9 cellular contexts compared by ENCODE assay signal in the genomic region with DNA sequence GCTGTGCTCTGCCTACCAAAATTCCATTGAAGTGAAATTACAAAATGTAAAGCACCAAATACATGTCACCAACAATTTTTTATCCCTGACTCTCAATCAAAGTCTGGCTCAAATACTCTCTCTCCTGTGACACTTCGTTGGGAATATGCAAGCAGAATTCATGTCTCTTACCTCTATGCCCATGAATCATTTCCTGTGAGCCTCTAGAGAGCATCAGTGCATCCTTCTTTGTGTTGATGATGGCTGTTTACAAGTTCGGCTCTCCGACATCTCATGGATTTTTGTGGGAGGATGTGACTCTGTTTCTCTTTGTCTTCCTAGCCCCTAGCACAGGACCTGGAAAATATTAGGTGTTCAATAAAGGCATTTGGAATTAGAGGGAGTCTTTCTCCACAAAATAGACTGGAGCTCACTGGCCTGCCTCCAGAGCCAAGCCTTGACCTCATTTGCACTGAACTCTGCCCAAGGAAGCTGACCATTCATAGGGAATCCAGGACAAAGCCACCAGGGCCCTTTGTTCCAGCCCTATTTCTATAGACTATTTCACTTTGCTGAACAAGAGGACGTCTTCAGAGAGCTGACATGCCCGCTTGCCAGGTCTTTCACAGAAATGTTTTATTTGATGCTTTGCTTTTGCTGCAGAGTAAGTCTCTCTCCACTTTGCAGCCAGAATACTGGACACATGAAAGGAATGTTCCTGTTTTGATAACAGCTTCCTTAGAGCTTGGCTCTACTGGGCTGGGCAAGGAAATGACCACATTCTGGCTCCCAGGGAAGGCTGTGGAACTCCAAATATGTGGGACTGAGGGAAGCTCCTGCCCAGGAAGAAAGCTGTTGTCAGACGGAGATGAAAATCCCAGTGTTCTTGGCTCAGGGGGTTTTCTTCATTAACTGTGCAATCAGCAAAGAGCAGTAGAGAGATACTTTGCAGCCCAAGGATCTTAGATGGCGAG.
A peak's percentile ranks its signal among the peaks of the same experiment; 100 is the strongest.
DNase-seq lines count a peak whose midpoint lies in the region; TF ChIP-seq lines count a peak whose summit lies in the region.
"Had no signal": no experiment of that assay in that cellular context is flagged by ENCODE, and none has a peak within 500 bp of the region (broad histone marks: within the 10 kb centered on the region; RNA-seq: fewer than 3 reads in every experiment).

No MANE protein-coding gene starts in this region.

- H3K4me3 Mint-ChIP-seq in activated naive CD4-positive, alpha-beta T cell treated with anti-CD3 and anti-CD28 coated beads for 36 hours: no peak overlapping the region
- H3K4me3 Mint-ChIP-seq: T-helper 17 cell had no signal

- no peaks in the 10 kb centered on the region for H3K4me1 Mint-ChIP-seq in activated naive CD4-positive, alpha-beta T cell treated with anti-CD3 and anti-CD28 coated beads for 36 hours (ENCODE audit: low read depth)
- H3K4me1 Mint-ChIP-seq: T-helper 17 cell had no signal

- H3K36me3 ChIP-seq in sigmoid colon (no peaks in the 10 kb centered on the region), tibial nerve (no peaks in the 10 kb centered on the region)

- no peaks in the 10 kb centered on the region for H3K36me3 Mint-ChIP-seq in activated naive CD4-positive, alpha-beta T cell treated with anti-CD3 and anti-CD28 coated beads for 36 hours (ENCODE audit: low read depth)

- H3K27ac ChIP-seq in sigmoid colon (peak overlapping the region in 3 of 4 donors; percentile 45 to 64 (median 55)), tibial nerve (no peak overlapping the region)

- no peak overlapping the region for H3K27ac Mint-ChIP-seq in activated naive CD4-positive, alpha-beta T cell treated with anti-CD3 and anti-CD28 coated beads for 36 hours
- H3K27ac Mint-ChIP-seq: T-helper 17 cell had no signal

- H3K9me3 Mint-ChIP-seq in activated naive CD4-positive, alpha-beta T cell treated with anti-CD3 and anti-CD28 coated beads for 36 hours: no peaks in the 10 kb centered on the region

- intact Hi-C loops in sigmoid colon (cut with DNase I): no loop called here
- intact Hi-C loops in activated naive CD4-positive, alpha-beta T cell treated with anti-CD3 and anti-CD28 coated beads for 36 hours (cut with micrococcal nuclease): no loop called here

- H3K27me3 ChIP-seq in sigmoid colon: no peaks in the 10 kb centered on the region
- H3K27me3 ChIP-seq in tibial nerve: no peaks in the 10 kb centered on the region

- H3K27me3 Mint-ChIP-seq in activated naive CD4-positive, alpha-beta T cell treated with anti-CD3 and anti-CD28 coated beads for 36 hours (ENCODE audit: low read depth): peaks cover 4% of the 10 kb centered on the region

- CTCF ChIA-PET in activated naive CD4-positive, alpha-beta T cell treated with anti-CD3 and anti-CD28 coated beads for 36 hours (lab: Charles Lee): no interaction called here

- 78 to 84% methylated on average over 7 of the region's 7 CpGs for WGBS in sigmoid colon, 2 donors
- 53 to 59% methylated on average over 7 of the region's 7 CpGs for WGBS in tibial nerve, 2 donors

- TF ChIP-seq CTCF in sigmoid colon (IDR thresholded peaks at IDR 0.05): no peak
- TF ChIP-seq CTCF in tibial nerve (IDR thresholded peaks at IDR 0.05): no peak

- H3K4me3 ChIP-seq in sigmoid colon (no peak overlapping the region), tibial nerve (no peak overlapping the region)

- DNase-seq in GM04504 (ENCODE audit: low read depth) (peak; percentile 74), amniotic epithelial cell (ENCODE audit: low read depth) (peak; percentile 98), glomerular endothelial cell (ENCODE audit: extremely low read depth, low read depth, low spot score) (peak; percentile 78), sigmoid colon (no peak), middle frontal gyrus (ENCODE audit: extremely low spot score, low spot score) (no peak), tibial nerve (ENCODE audit: low spot score in 2 of 2) (no peak)
- DNase-seq in activated naive CD4-positive, alpha-beta T cell (lab: John Stamatoyannopoulos, UW): no peak
- DNase-seq in activated naive CD4-positive, alpha-beta T cell treated with anti-CD3 and anti-CD28 coated beads for 36 hours: no peak
- DNase-seq: T-helper 17 cell had no signal

- H3K4me1 ChIP-seq in sigmoid colon (peaks cover 0 to 39% (median 26%) of the 10 kb centered on the region in 4 donors), tibial nerve (no peaks in the 10 kb centered on the region)

- H3K9me3 ChIP-seq in sigmoid colon: peaks cover 0 to 4% (median 0%) of the 10 kb centered on the region in 4 donors
- peaks cover 0 to 20% (median 2%) of the 10 kb centered on the region in 4 donors for H3K9me3 ChIP-seq in tibial nerve

- TF ChIP-seq EP300 in sigmoid colon (IDR thresholded peaks at IDR 0.05) (no peak), tibial nerve (IDR thresholded peaks at IDR 0.05) (no peak)

- TF ChIP-seq POLR2A in sigmoid colon (IDR thresholded peaks at IDR 0.05) (no peak), tibial nerve (IDR thresholded peaks at IDR 0.05) (no peak)

Comparison
In these comparisons a context has a peak if more than half of its experiments do, and no peak if none do; other contexts are left out.
1. DNase-seq: peak in GM04504 (single experiment), amniotic epithelial cell (single experiment) and glomerular endothelial cell (single experiment); none in sigmoid colon (single experiment), middle frontal gyrus (single experiment), activated naive CD4-positive, alpha-beta T cell (0 of 4), tibial nerve (0 of 2) and activated naive CD4-positive, alpha-beta T cell treated with anti-CD3 and anti-CD28 coated beads for 36 hours (single experiment).
2. H3K27ac ChIP-seq: peak in sigmoid colon (3 of 4); none in tibial nerve (0 of 4).